8 cellular contexts compared by ENCODE assay signal in genomic region chr16:636206-637080, GRCh38. TPM values are rescaled to one million over a fixed set of nuclear protein-coding genes. Genes with fewer than 3 reads are reported as not detected.
DNase-seq lines count a peak whose midpoint lies in the region; ATAC-seq and TF ChIP-seq lines count a peak whose summit lies in the region.

Gene METTL26 (minus strand): TSS chr16:636305. CDS start chr16:636290, 15 bp downstream.

- DNase-seq in AG04450 (ENCODE audit: low read depth, low spot score) (peak; percentile 78), NCI-H2196 treated with DMSO at 0.1 percent for 48 hours (lab: John Stamatoyannopoulos, UW; ENCODE audit: unreplicated experiment) (peak; percentile 83), T47D (ENCODE audit: low read depth in 1 of 2, low spot score in 1 of 2) (peak; percentile 97 to 98), iPS-NIHi11 (ENCODE audit: low spot score) (peak; percentile 94)

- H3K27me3 ChIP-seq in AG04450 (ENCODE audit: control insufficient read depth, insufficient read depth, low read length) = no peaks in the 10 kb centered on the region

- H3K4me3 ChIP-seq in AG04450 (ENCODE audit: low read depth, low read length) (peak within 1 kb of the TSS; percentile 84), skin epidermis (peak within 1 kb of the TSS; percentile 62 to 90 (median 73))

- ATAC-seq in GM18873 (IDR thresholded peaks at IDR 0.05; ENCODE audit: low FRiP score, unreplicated experiment) (peak; percentile 58), HG03135 (IDR thresholded peaks at IDR 0.05; ENCODE audit: unreplicated experiment) (peak; percentile 69)

- CTCF ChIA-PET in AG04450 (lab: Charles Lee) = no interaction called here

- TF ChIP-seq CTCF in AG04450 (IDR thresholded peaks at IDR 0.05; ENCODE audit: low read depth, low read length) (no peak), VCaP (conservative IDR thresholded peaks at IDR 0.05) (no peak)

- H3K27ac ChIP-seq in AG04450 (ENCODE audit: low read depth, low read length) (peak within 1 kb of the TSS; percentile 89), VCaP (peak within 1 kb of the TSS; percentile 86), skin epidermis (peak within 1 kb of the TSS; percentile 59 to 95 (median 88))

- POLR2A ChIA-PET in AG04450 (lab: Yijun Ruan, JAX) = interaction anchor here (0.7 to 1.0 kb wide), 5 partner anchors 9 to 152 kb away, joined by 3 to 10 read pairs (median 5); partner anchors contain the start of genes CAPN15, CHTF18, RPUSD1 and WDR90

- in situ Hi-C loops in T47D (cut with HindIII; ENCODE audit: low pct_unique_long_range_greater_than_20kb, low sequenced_read_pairs) = no loop called here

- H3K9me3 ChIP-seq in AG04450 (ENCODE audit: control insufficient read depth, insufficient read depth, low read length) = no peaks in the 10 kb centered on the region; the same call in 1 of the 2 replicates

RNA-seq across cellular contexts. Expression of gene METTL26, which starts in this region (rescaled TPM):
- polyA plus RNA-seq in AG04450 (2011; rRNA removed) = 58.3 and 69.5 TPM in 2 replicates
- 35.2 and 39.7 TPM in 2 replicates for polyA minus RNA-seq in AG04450 (2011; rRNA and poly(A)+ RNA removed)

Comparison
In these comparisons a context has a peak if more than half of its experiments do, and no peak if none do; other contexts are left out.
1. Peak in every context shown above with its lines: DNase-seq, ATAC-seq, H3K4me3 ChIP-seq and H3K27ac ChIP-seq.